Comparison of ENCODE assay signal across 8 cellular contexts in the genomic region with DNA sequence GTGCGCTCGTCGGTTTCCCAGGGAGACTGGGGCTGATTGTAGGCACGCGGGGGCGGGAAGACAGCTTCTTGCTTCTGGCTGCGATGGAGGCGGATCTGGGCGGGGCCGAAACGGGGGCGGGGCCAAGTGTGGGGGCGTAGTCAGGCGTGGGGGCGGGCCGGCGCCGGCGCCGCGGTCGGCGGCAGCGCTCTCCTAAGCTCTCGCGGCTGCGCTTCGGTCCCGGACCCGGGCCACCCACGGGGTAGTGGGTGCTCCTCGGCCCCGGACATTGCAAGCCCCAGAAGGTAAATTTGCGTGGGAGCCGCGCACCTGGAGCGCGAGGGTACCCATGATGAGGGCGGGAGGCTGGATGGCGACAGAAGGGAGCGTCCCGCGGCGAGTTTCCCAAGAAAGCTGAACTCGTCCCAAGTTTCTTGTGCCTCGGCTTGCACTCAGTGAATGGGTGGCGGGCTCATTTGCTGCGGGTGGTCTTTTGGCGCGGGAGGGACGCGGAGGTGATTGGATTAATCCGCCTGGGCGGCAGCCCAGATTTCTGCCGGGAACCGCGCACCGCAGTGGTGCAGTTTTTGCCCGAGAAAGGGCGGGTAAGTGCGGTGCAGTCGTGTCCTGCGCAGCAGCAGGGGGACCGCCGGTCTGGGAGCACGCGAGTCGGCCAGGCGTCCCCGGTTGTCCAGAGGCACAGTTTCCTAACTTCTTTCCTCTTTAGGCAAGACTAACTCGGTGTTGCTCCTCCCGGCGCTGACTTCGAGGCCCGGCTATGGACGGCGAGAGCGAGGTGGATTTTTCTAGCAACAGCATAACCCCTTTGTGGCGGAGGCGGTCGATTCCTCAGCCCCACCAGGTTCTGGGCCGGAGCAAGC. TPM values are rescaled to one million over a fixed set of nuclear protein-coding genes. Genes with fewer than 3 reads are reported as not detected.
DNase-seq lines count a peak whose midpoint lies in the region; ATAC-seq and TF ChIP-seq lines count a peak whose summit lies in the region.

A gene with protein sequence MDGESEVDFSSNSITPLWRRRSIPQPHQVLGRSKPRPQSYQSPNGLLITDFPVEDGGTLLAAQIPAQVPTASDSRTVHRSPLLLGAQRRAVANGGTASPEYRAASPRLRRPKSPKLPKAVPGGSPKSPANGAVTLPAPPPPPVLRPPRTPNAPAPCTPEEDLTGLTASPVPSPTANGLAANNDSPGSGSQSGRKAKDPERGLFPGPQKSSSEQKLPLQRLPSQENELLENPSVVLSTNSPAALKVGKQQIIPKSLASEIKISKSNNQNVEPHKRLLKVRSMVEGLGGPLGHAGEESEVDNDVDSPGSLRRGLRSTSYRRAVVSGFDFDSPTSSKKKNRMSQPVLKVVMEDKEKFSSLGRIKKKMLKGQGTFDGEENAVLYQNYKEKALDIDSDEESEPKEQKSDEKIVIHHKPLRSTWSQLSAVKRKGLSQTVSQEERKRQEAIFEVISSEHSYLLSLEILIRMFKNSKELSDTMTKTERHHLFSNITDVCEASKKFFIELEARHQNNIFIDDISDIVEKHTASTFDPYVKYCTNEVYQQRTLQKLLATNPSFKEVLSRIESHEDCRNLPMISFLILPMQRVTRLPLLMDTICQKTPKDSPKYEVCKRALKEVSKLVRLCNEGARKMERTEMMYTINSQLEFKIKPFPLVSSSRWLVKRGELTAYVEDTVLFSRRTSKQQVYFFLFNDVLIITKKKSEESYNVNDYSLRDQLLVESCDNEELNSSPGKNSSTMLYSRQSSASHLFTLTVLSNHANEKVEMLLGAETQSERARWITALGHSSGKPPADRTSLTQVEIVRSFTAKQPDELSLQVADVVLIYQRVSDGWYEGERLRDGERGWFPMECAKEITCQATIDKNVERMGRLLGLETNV (plus strand): TSS at position 155 of the 860 bp plus-strand sequence. CDS start 603 bp downstream, at position 758.

- H3K27me3 ChIP-seq in adipocyte (replicated peaks; ENCODE audit: control insufficient read depth, insufficient read depth, low read length) (no peaks in the 10 kb centered on the region), left ventricle myocardium inferior (ENCODE audit: low read depth) (peaks cover 51% of the 10 kb centered on the region), prostate gland (replicated peaks; ENCODE audit: insufficient read depth) (no peaks in the 10 kb centered on the region), upper lobe of right lung (no peaks in the 10 kb centered on the region)

- peak within 1 kb of the TSS; percentile 56 for H3K27ac ChIP-seq in left ventricle myocardium inferior (replicated peaks)
- H3K27ac ChIP-seq in prostate gland, result peak within 1 kb of the TSS; percentile 55 to 75
- H3K27ac ChIP-seq in upper lobe of right lung, result peak within 1 kb of the TSS; percentile 75

- TF ChIP-seq CTCF in left ventricle myocardium inferior (IDR thresholded peaks at IDR 0.05; ENCODE audit: borderline replicate concordance) (peak; percentile 5), prostate gland (IDR thresholded peaks at IDR 0.05) (no peak), upper lobe of right lung (IDR thresholded peaks at IDR 0.05) (no peak)

- DNase-seq in Caki2 (ENCODE audit: low read depth), result peak; percentile 70
- DNase-seq in Kasumi-1 (lab: John Stamatoyannopoulos, UW), result peak; percentile 53 to 61
- peak; percentile 27 for DNase-seq in SW480 (ENCODE audit: low spot score)
- DNase-seq in adipocyte (ENCODE audit: low read depth), result peak; percentile 76
- DNase-seq in left ventricle myocardium inferior, result peak; percentile 86
- DNase-seq in prostate gland (ENCODE audit: low spot score), result peak; percentile 92
- DNase-seq in upper lobe of right lung, result peak; percentile 95

- in situ Hi-C loops in Caki2 (cut with HindIII; ENCODE audit: low pct_unique_long_range_greater_than_20kb, low sequenced_read_pairs), result no loop called here

- WGBS in prostate gland, result under 1% methylated on average over 68 of the region's 82 CpGs

- peak; percentile 67 for TF ChIP-seq POLR2A in prostate gland (IDR thresholded peaks at IDR 0.05)

- no peaks in the 10 kb centered on the region for H3K36me3 ChIP-seq in adipocyte (ENCODE audit: control insufficient read depth, insufficient read depth, low read length, severe bottlenecking)
- no peaks in the 10 kb centered on the region for H3K36me3 ChIP-seq in left ventricle myocardium inferior
- H3K36me3 ChIP-seq in prostate gland, result no peaks in the 10 kb centered on the region
- no peaks in the 10 kb centered on the region for H3K36me3 ChIP-seq in upper lobe of right lung

- intact Hi-C loops in left ventricle myocardium inferior (cut with micrococcal nuclease), result loop anchor here (10.0 kb wide), 1 partner anchor 133 kb away; no protein-coding TSS in a partner anchor
- intact Hi-C loops in prostate gland (cut with DNase I), result loop anchor here (5.0 to 10.0 kb wide), 2 partner anchors 131 to 1857 kb away; a partner anchor contains a TSS
- intact Hi-C loops in upper lobe of right lung (cut with DNase I), result no loop called here

- H3K4me1 ChIP-seq in adipocyte (ENCODE audit: control insufficient read depth, insufficient read depth, low read length) (peaks cover 34% of the 10 kb centered on the region), left ventricle myocardium inferior (peaks cover 35% of the 10 kb centered on the region), prostate gland (replicated peaks) (no peaks in the 10 kb centered on the region), upper lobe of right lung (no peaks in the 10 kb centered on the region)

- H3K4me3 ChIP-seq in adipocyte (ENCODE audit: low read length), result peak within 1 kb of the TSS; percentile 92
- peak within 1 kb of the TSS; percentile 88 for H3K4me3 ChIP-seq in left ventricle myocardium inferior
- peak within 1 kb of the TSS; percentile 55 to 69 for H3K4me3 ChIP-seq in prostate gland
- peak within 1 kb of the TSS; percentile 85 for H3K4me3 ChIP-seq in upper lobe of right lung

- H3K9me3 ChIP-seq in adipocyte (ENCODE audit: control insufficient read depth, low read length) (no peaks in the 10 kb centered on the region), left ventricle myocardium inferior (replicated peaks) (no peaks in the 10 kb centered on the region), prostate gland (no peaks in the 10 kb centered on the region), upper lobe of right lung (no peaks in the 10 kb centered on the region)

- peak; percentile 64 for ATAC-seq in GM21576 (IDR thresholded peaks at IDR 0.05; ENCODE audit: unreplicated experiment)
- ATAC-seq in upper lobe of right lung, result peak; percentile 97

- H3K9ac ChIP-seq in adipocyte (ENCODE audit: low read length), result peak within 1 kb of the TSS; percentile 88

RNA-seq across cellular contexts. Expression of the gene that starts here (rescaled TPM):
- 0.32 and 0.88 TPM in 2 replicates for total RNA-seq in Caki2 (2014; rRNA removed; shearing (Covaris generic); ENCODE audit: low replicate concordance)
- 1.2 TPM for total RNA-seq in left ventricle myocardium inferior
- total RNA-seq in prostate gland, result 10 to 100 TPM; 15.4 to 26.8 TPM
- 58.8 TPM for total RNA-seq in upper lobe of right lung

Comparison
In these comparisons a context has a peak if more than half of its experiments do, and no peak if none do; other contexts are left out.
1. Peak in every context shown above with its lines: DNase-seq, ATAC-seq, H3K4me3 ChIP-seq and H3K27ac ChIP-seq.
2. Peak in DNase-seq in Caki2; RNA of the gene not detected or under 1 TPM.
3. DNase-seq: peak in every context shown above with its lines; median percentile 95 in upper lobe of right lung; 92 in prostate gland; 86 in left ventricle myocardium inferior; 76 in adipocyte; 70 in Caki2; 57 in Kasumi-1; 27 in SW480.